ENCODE assay signal across 12 cellular contexts in genomic region chr4:83851261-83852084, GRCh38.
DNase-seq lines count a peak whose midpoint lies in the region; ATAC-seq and TF ChIP-seq lines count a peak whose summit lies in the region.
"Had no signal": no experiment of that assay in that cellular context is flagged by ENCODE, and none has a peak within 500 bp of the region (broad histone marks: within the 10 kb centered on the region; RNA-seq: fewer than 3 reads in every experiment).

No MANE protein-coding gene starts in this region.

- POLR2A ChIA-PET in naive thymus-derived CD4-positive, alpha-beta T cell (lab: Charles Lee), result no interaction called here

- no peaks in the 10 kb centered on the region for H3K27me3 ChIP-seq in NT2/D1 (ENCODE audit: insufficient read depth, insufficient read length)
- no peaks in the 10 kb centered on the region for H3K27me3 ChIP-seq in naive thymus-derived CD4-positive, alpha-beta T cell (ENCODE audit: control insufficient read depth in 2 of 2, insufficient read depth in 2 of 2, low read length in 2 of 2)
- H3K27me3 ChIP-seq: BLaER1 had no signal

- H3K4me1 ChIP-seq in NT2/D1 (ENCODE audit: insufficient read depth, insufficient read length), result peaks cover 3% of the 10 kb centered on the region
- no peaks in the 10 kb centered on the region for H3K4me1 ChIP-seq in naive thymus-derived CD4-positive, alpha-beta T cell (ENCODE audit: control insufficient read depth in 2 of 2, insufficient read depth in 2 of 2, low read length in 2 of 2)
- H3K4me1 ChIP-seq: BLaER1 had no signal

- H3K4me1 Mint-ChIP-seq in Calu3 (ENCODE audit: low read depth, unreplicated experiment), result peaks cover 50% of the 10 kb centered on the region
- H3K4me1 Mint-ChIP-seq in mesothelial cell of epicardium, result peaks cover 13% of the 10 kb centered on the region
- no peaks in the 10 kb centered on the region for H3K4me1 Mint-ChIP-seq in naive thymus-derived CD4-positive, alpha-beta T cell
- no peaks in the 10 kb centered on the region for H3K4me1 Mint-ChIP-seq in stimulated activated memory B cell treated with anti-CD40 and anti-IgM and Interleukin-4, amounts not matched to agents 10 μg/mL and 1 μg/mL and 100 μg/mL, for 72 hours

- no peaks in the 10 kb centered on the region for H3K27me3 Mint-ChIP-seq in Calu3 (ENCODE audit: unreplicated experiment)
- no peaks in the 10 kb centered on the region for H3K27me3 Mint-ChIP-seq in mesothelial cell of epicardium (ENCODE audit: low read depth)
- H3K27me3 Mint-ChIP-seq in naive thymus-derived CD4-positive, alpha-beta T cell, result peaks cover 0 to 22% (median 9%) of the 10 kb centered on the region in 5 donors
- H3K27me3 Mint-ChIP-seq in stimulated activated memory B cell treated with anti-CD40 and anti-IgM and Interleukin-4, amounts not matched to agents 10 μg/mL and 1 μg/mL and 100 μg/mL, for 72 hours, result peaks cover 11% of the 10 kb centered on the region

- no peak overlapping the region for H3K27ac ChIP-seq in naive thymus-derived CD4-positive, alpha-beta T cell (ENCODE audit: low read depth, low read length)
- H3K27ac ChIP-seq: BLaER1 had no signal

- H3K9ac ChIP-seq in NT2/D1 (ENCODE audit: insufficient read length, low read depth), result peak overlapping the region; percentile 11
- H3K9ac ChIP-seq: BLaER1 had no signal

- no peaks in the 10 kb centered on the region for H3K9me3 ChIP-seq in NT2/D1 (ENCODE audit: insufficient read depth, low read length)
- no peaks in the 10 kb centered on the region for H3K9me3 ChIP-seq in naive thymus-derived CD4-positive, alpha-beta T cell (ENCODE audit: control insufficient read depth in 2 of 3, low read length in 3 of 3)
- H3K9me3 ChIP-seq: BLaER1 had no signal

- peaks cover 5% of the 10 kb centered on the region for H3K36me3 Mint-ChIP-seq in Calu3 (ENCODE audit: insufficient read depth, unreplicated experiment)
- H3K36me3 Mint-ChIP-seq in mesothelial cell of epicardium, result no peaks in the 10 kb centered on the region
- no peaks in the 10 kb centered on the region for H3K36me3 Mint-ChIP-seq in naive thymus-derived CD4-positive, alpha-beta T cell
- no peaks in the 10 kb centered on the region for H3K36me3 Mint-ChIP-seq in stimulated activated memory B cell treated with anti-CD40 and anti-IgM and Interleukin-4, amounts not matched to agents 10 μg/mL and 1 μg/mL and 100 μg/mL, for 72 hours

- peak; percentile 24 for DNase-seq in Calu3
- DNase-seq in NT2/D1 (ENCODE audit: low read depth, low spot score), result peak; percentile 85
- peak; percentile 52 for DNase-seq in epithelial cell of esophagus (ENCODE audit: low read depth)
- DNase-seq in mesothelial cell of epicardium (ENCODE audit: low spot score in 2 of 2, unreplicated experiment in 2 of 2), result peak in 1 of 2 experiments; percentile 39
- DNase-seq in naive thymus-derived CD4-positive, alpha-beta T cell, result no peak
- no peak for DNase-seq in DMS53 (lab: John Stamatoyannopoulos, UW)
- DNase-seq: NCI-H1092 treated with DMSO at 0.1 percent for 48 hours, NCI-H69, small intestine had no signal

- H3K9me3 Mint-ChIP-seq in Calu3 (ENCODE audit: low read depth, unreplicated experiment) (no peaks in the 10 kb centered on the region), mesothelial cell of epicardium (no peaks in the 10 kb centered on the region)
- H3K9me3 Mint-ChIP-seq in naive thymus-derived CD4-positive, alpha-beta T cell, result peaks cover 0 to 4% (median 0%) of the 10 kb centered on the region in 11 donors
- no peaks in the 10 kb centered on the region for H3K9me3 Mint-ChIP-seq in stimulated activated memory B cell treated with anti-CD40 and anti-IgM and Interleukin-4, amounts not matched to agents 10 μg/mL and 1 μg/mL and 100 μg/mL, for 72 hours

- ATAC-seq in naive thymus-derived CD4-positive, alpha-beta T cell, result no peak
- ATAC-seq in stimulated activated memory B cell treated with anti-CD40 and anti-IgM and Interleukin-4, amounts not matched to agents 10 μg/mL and 1 μg/mL and 100 μg/mL, for 72 hours, result no peak
- ATAC-seq in GM21526 (IDR thresholded peaks at IDR 0.05; ENCODE audit: low FRiP score, unreplicated experiment), result no peak

- CTCF ChIA-PET in Calu3 (lab: Charles Lee), result interaction anchor here (0.6 kb wide), 1 partner anchor 34 kb away, joined by 4 read pairs; no protein-coding TSS in a partner anchor
- CTCF ChIA-PET in naive thymus-derived CD4-positive, alpha-beta T cell (lab: Charles Lee), result no interaction called here

- no peak overlapping the region for H3K4me3 Mint-ChIP-seq in Calu3 (ENCODE audit: low read depth, unreplicated experiment)
- H3K4me3 Mint-ChIP-seq in mesothelial cell of epicardium, result no peak overlapping the region
- H3K4me3 Mint-ChIP-seq in naive thymus-derived CD4-positive, alpha-beta T cell, result no peak overlapping the region
- no peak overlapping the region for H3K4me3 Mint-ChIP-seq in stimulated activated memory B cell treated with anti-CD40 and anti-IgM and Interleukin-4, amounts not matched to agents 10 μg/mL and 1 μg/mL and 100 μg/mL, for 72 hours

- no peak overlapping the region for H3K4me3 ChIP-seq in NT2/D1 (ENCODE audit: insufficient read length, low read depth)
- H3K4me3 ChIP-seq in epithelial cell of esophagus (ENCODE audit: low read length), result no peak overlapping the region
- no peak overlapping the region for H3K4me3 ChIP-seq in naive thymus-derived CD4-positive, alpha-beta T cell (ENCODE audit: low read length)
- H3K4me3 ChIP-seq: BLaER1 had no signal

- no TSS peak for BruUV-seq in Calu3 (replicated peaks; lab: Mats Ljungman, UMichigan)

- no peak for TF ChIP-seq CTCF in Calu3 (IDR thresholded peaks at IDR 0.05; ENCODE audit: unreplicated experiment)
- no peak for TF ChIP-seq CTCF in epithelial cell of esophagus (IDR thresholded peaks at IDR 0.05; ENCODE audit: insufficient read depth, low read depth, low read length, missing control alignments)
- TF ChIP-seq CTCF in mesothelial cell of epicardium (IDR thresholded peaks at IDR 0.05; ENCODE audit: unreplicated experiment), result no peak

- intact Hi-C loops in Calu3 (cut with micrococcal nuclease; ENCODE audit: unreplicated experiment), result no loop called here
- intact Hi-C loops in naive thymus-derived CD4-positive, alpha-beta T cell (cut with micrococcal nuclease), result no loop called here

- no peaks in the 10 kb centered on the region for H3K36me3 ChIP-seq in NT2/D1 (ENCODE audit: insufficient read depth, insufficient read length, low read length)
- H3K36me3 ChIP-seq in naive thymus-derived CD4-positive, alpha-beta T cell (ENCODE audit: control insufficient read depth in 2 of 3, insufficient read depth in 3 of 3, low read length in 3 of 3), result no peaks in the 10 kb centered on the region
- H3K36me3 ChIP-seq: BLaER1 had no signal

- H3K27ac Mint-ChIP-seq in Calu3 (ENCODE audit: unreplicated experiment) (peak overlapping the region; percentile 47), mesothelial cell of epicardium (peak overlapping the region; percentile 67)
- no peak overlapping the region for H3K27ac Mint-ChIP-seq in naive thymus-derived CD4-positive, alpha-beta T cell
- H3K27ac Mint-ChIP-seq in stimulated activated memory B cell treated with anti-CD40 and anti-IgM and Interleukin-4, amounts not matched to agents 10 μg/mL and 1 μg/mL and 100 μg/mL, for 72 hours, result no peak overlapping the region

Comparison
In these comparisons a context has a peak if more than half of its experiments do, and no peak if none do; other contexts are left out.
1. DNase-seq: peak in Calu3 (single experiment), NT2/D1 (single experiment) and epithelial cell of esophagus (single experiment); none in naive thymus-derived CD4-positive, alpha-beta T cell (0 of 9) and DMS53 (single experiment).
2. H3K27ac Mint-ChIP-seq: peak in Calu3 (single experiment) and mesothelial cell of epicardium (single experiment); none in naive thymus-derived CD4-positive, alpha-beta T cell (0 of 9) and stimulated activated memory B cell treated with anti-CD40 and anti-IgM and Interleukin-4, amounts not matched to agents 10 μg/mL and 1 μg/mL and 100 μg/mL, for 72 hours (single experiment).